Comparison of ENCODE assay signal across 26 cellular contexts in genomic region chr5:98076501-98076900, GRCh38.
"Had no signal": no experiment of that assay in that cellular context is flagged by ENCODE, and none has a peak within 500 bp of the region (broad histone marks: within the 10 kb centered on the region; RNA-seq: fewer than 3 reads in every experiment).

No MANE protein-coding gene starts in this region.

- H3K36me3 ChIP-seq: left ventricle myocardium inferior, pancreas, prostate gland, stomach, thyroid gland, uterus had no signal

- H3K27me3 ChIP-seq: pancreas, stomach, testis, thyroid gland, uterus had no signal

- H3K4me1 Mint-ChIP-seq: naive thymus-derived CD4-positive, alpha-beta T cell; stimulated activated naive B cell treated with anti-CD40 and anti-IgM and Interleukin-4, amounts not matched to agents 10 μg/mL and 1 μg/mL and 100 μg/mL, for 72 hours had no signal

- H3K27ac Mint-ChIP-seq: naive thymus-derived CD4-positive, alpha-beta T cell; natural killer cell treated with Interleukin-12 subunit alpha and Interleukin-12 subunit beta and Interleukin-15 and Interleukin-18, amount 100 ng/mL, for 72 hours; stimulated activated naive B cell treated with anti-CD40 and anti-IgM and Interleukin-4, amounts not matched to agents 10 μg/mL and 1 μg/mL and 100 μg/mL, for 72 hours had no signal

- H3K4me3 Mint-ChIP-seq: naive thymus-derived CD4-positive, alpha-beta T cell; natural killer cell treated with Interleukin-12 subunit alpha and Interleukin-12 subunit beta and Interleukin-15 and Interleukin-18, amount 100 ng/mL, for 72 hours; stimulated activated naive B cell treated with anti-CD40 and anti-IgM and Interleukin-4, amounts not matched to agents 10 μg/mL and 1 μg/mL and 100 μg/mL, for 72 hours had no signal

- H3K27ac ChIP-seq: left ventricle myocardium inferior, pancreas, prostate gland, skin epidermis, stomach, testis, thyroid gland, uterus had no signal

- H3K36me3 Mint-ChIP-seq: naive thymus-derived CD4-positive, alpha-beta T cell; natural killer cell treated with Interleukin-12 subunit alpha and Interleukin-12 subunit beta and Interleukin-15 and Interleukin-18, amount 100 ng/mL, for 72 hours; stimulated activated naive B cell treated with anti-CD40 and anti-IgM and Interleukin-4, amounts not matched to agents 10 μg/mL and 1 μg/mL and 100 μg/mL, for 72 hours had no signal

- H3K4me3 ChIP-seq: left ventricle myocardium inferior, lung, mucosa of descending colon, pancreas, prostate gland, skin epidermis, stomach, testis, thyroid gland, uterus had no signal

- DNase-seq: islet precursor cell; left ventricle myocardium inferior; midbrain; mucosa of descending colon; naive thymus-derived CD4-positive, alpha-beta T cell; nucleus accumbens; pancreas; posterior cingulate gyrus; retina; right cardiac atrium; stimulated activated CD4-positive, alpha-beta T cell treated with anti-CD3 and anti-CD28 coated beads, Interleukin-12 subunit alpha, Interleukin-12 subunit beta, amount 100 ng/mL, for 4 hours; stimulated activated CD4-positive, alpha-beta T cell treated with anti-CD3 and anti-CD28 coated beads, Interleukin-15, amount 100 ng/mL, for 24 hours; stimulated activated CD4-positive, alpha-beta T cell treated with anti-CD3 and anti-CD28 coated beads, Interleukin-2, amount 100 ng/mL, for 24 hours; stimulated activated CD4-positive, alpha-beta T cell treated with anti-CD3 and anti-CD28 coated beads, Interleukin-4, amount 100 ng/mL, for 1 hour; stimulated activated naive B cell treated with anti-CD40 and anti-IgM and Interleukin-4, amounts not matched to agents 10 μg/mL and 1 μg/mL and 100 μg/mL, for 72 hours; stimulated activated naive CD8-positive, alpha-beta T cell treated with anti-CD3 and anti-CD28 coated beads, Interleukin-15, Interleukin-2, amounts not matched to agents 100 U/mL and 50 U/mL, for 24 hours; stomach; testis; trophoblast cell; uterus had no signal

- H3K4me1 ChIP-seq: left ventricle myocardium inferior, pancreas, prostate gland, stomach, testis, uterus had no signal

- H3K9me3 ChIP-seq: left ventricle myocardium inferior, mucosa of descending colon, pancreas, prostate gland, stomach, testis, thyroid gland, uterus had no signal

- H3K27me3 Mint-ChIP-seq: natural killer cell treated with Interleukin-12 subunit alpha and Interleukin-12 subunit beta and Interleukin-15 and Interleukin-18, amount 100 ng/mL, for 72 hours; stimulated activated naive B cell treated with anti-CD40 and anti-IgM and Interleukin-4, amounts not matched to agents 10 μg/mL and 1 μg/mL and 100 μg/mL, for 72 hours had no signal

- ATAC-seq: mucosa of descending colon; naive thymus-derived CD4-positive, alpha-beta T cell; natural killer cell treated with Interleukin-12 subunit alpha and Interleukin-12 subunit beta and Interleukin-15 and Interleukin-18, amount 100 ng/mL, for 72 hours; pancreas; right cardiac atrium; sciatic nerve; stimulated activated naive B cell treated with anti-CD40 and anti-IgM and Interleukin-4, amounts not matched to agents 10 μg/mL and 1 μg/mL and 100 μg/mL, for 72 hours; stimulated activated naive CD8-positive, alpha-beta T cell treated with anti-CD3 and anti-CD28 coated beads, Interleukin-15, Interleukin-2, amounts not matched to agents 100 U/mL and 50 U/mL, for 24 hours had no signal
